Comparison of ENCODE assay signal across 17 cellular contexts in the genomic region with DNA sequence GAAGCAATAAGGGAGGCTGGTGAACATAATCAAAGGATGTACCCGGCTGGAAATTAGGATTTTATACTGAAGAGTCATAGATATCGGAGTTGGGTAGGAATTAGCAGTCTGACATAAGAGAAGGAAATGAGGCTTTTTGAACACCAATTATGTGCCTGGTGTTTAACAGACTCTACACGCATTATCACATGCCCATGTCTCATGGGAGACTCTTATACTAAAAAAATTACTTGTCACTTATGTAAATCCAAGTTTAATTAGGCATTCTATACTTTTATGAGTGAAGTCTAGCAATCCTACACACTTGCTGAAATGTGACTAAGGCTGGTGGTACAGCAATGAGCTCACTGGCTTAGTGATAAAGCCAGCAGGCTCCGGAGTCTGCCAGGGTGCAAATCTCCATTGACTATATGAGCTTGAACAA.
"Had no signal": no experiment of that assay in that cellular context is flagged by ENCODE, and none has a peak within 500 bp of the region (broad histone marks: within the 10 kb centered on the region; RNA-seq: fewer than 3 reads in every experiment).

No MANE protein-coding gene starts in this region.

- H3K9me3 ChIP-seq: lower lobe of right lung, mucosa of descending colon, right lobe of liver, transverse colon had no signal

- H3K4me1 ChIP-seq: lower lobe of right lung, right lobe of liver, transverse colon had no signal

- H3K36me3 ChIP-seq: lower lobe of right lung, right lobe of liver, transverse colon had no signal

- H3K4me3 Mint-ChIP-seq: activated CD4-positive, alpha-beta memory T cell treated with anti-CD3 and anti-CD28 coated beads, Interleukin-2, amount 10 ng/mL, durations not matched to agents 7 days and 5 days; natural killer cell treated with Interleukin-12 subunit alpha and Interleukin-12 subunit beta and Interleukin-15 and Interleukin-18, amount 100 ng/mL, for 72 hours; stimulated activated naive B cell treated with anti-CD40 and anti-IgM and Interleukin-4, amounts not matched to agents 10 μg/mL and 1 μg/mL and 100 μg/mL, for 72 hours had no signal

- H3K27ac ChIP-seq: epithelial cell of prostate, lower lobe of right lung, right lobe of liver, transverse colon had no signal

- H3K27me3 Mint-ChIP-seq: activated CD4-positive, alpha-beta memory T cell treated with anti-CD3 and anti-CD28 coated beads, Interleukin-2, amount 10 ng/mL, durations not matched to agents 7 days and 5 days had no signal

- H3K9me3 Mint-ChIP-seq: activated CD4-positive, alpha-beta memory T cell treated with anti-CD3 and anti-CD28 coated beads, Interleukin-2, amount 10 ng/mL, durations not matched to agents 7 days and 5 days; natural killer cell treated with Interleukin-12 subunit alpha and Interleukin-12 subunit beta and Interleukin-15 and Interleukin-18, amount 100 ng/mL, for 72 hours had no signal

- ATAC-seq: lower lobe of right lung; mucosa of descending colon; natural killer cell treated with Interleukin-12 subunit alpha and Interleukin-12 subunit beta and Interleukin-15 and Interleukin-18, amount 100 ng/mL, for 72 hours; right lobe of liver; stimulated activated naive B cell treated with anti-CD40 and anti-IgM and Interleukin-4, amounts not matched to agents 10 μg/mL and 1 μg/mL and 100 μg/mL, for 72 hours had no signal

- H3K27me3 ChIP-seq: right lobe of liver, transverse colon had no signal

- H3K36me3 Mint-ChIP-seq: natural killer cell treated with Interleukin-12 subunit alpha and Interleukin-12 subunit beta and Interleukin-15 and Interleukin-18, amount 100 ng/mL, for 72 hours; stimulated activated naive B cell treated with anti-CD40 and anti-IgM and Interleukin-4, amounts not matched to agents 10 μg/mL and 1 μg/mL and 100 μg/mL, for 72 hours had no signal

- DNase-seq: activated CD4-positive, alpha-beta memory T cell treated with anti-CD3 and anti-CD28 coated beads, Interleukin-2, amount 10 ng/mL, durations not matched to agents 7 days and 5 days; activated CD4-positive, alpha-beta T cell treated with anti-CD3 and anti-CD28 coated beads for 1 hour; activated naive CD4-positive, alpha-beta T cell; cortex of kidney; effector memory CD4-positive, alpha-beta T cell; hippocampal formation; left cardiac atrium; lower lobe of right lung; mucosa of descending colon; occipital lobe; right lobe of liver; stimulated activated CD4-positive, alpha-beta T cell treated with anti-CD3 and anti-CD28 coated beads, Interleukin-2, amount 100 ng/mL, for 24 hours; stimulated activated naive B cell treated with anti-CD40 and anti-IgM and Interleukin-4, amounts not matched to agents 10 μg/mL and 1 μg/mL and 100 μg/mL, for 72 hours; transverse colon had no signal

- H3K4me1 Mint-ChIP-seq: activated CD4-positive, alpha-beta memory T cell treated with anti-CD3 and anti-CD28 coated beads, Interleukin-2, amount 10 ng/mL, durations not matched to agents 7 days and 5 days; stimulated activated naive B cell treated with anti-CD40 and anti-IgM and Interleukin-4, amounts not matched to agents 10 μg/mL and 1 μg/mL and 100 μg/mL, for 72 hours had no signal

- H3K4me3 ChIP-seq: lower lobe of right lung, mucosa of descending colon, right lobe of liver, transverse colon had no signal

- H3K27ac Mint-ChIP-seq: activated CD4-positive, alpha-beta memory T cell treated with anti-CD3 and anti-CD28 coated beads, Interleukin-2, amount 10 ng/mL, durations not matched to agents 7 days and 5 days; natural killer cell treated with Interleukin-12 subunit alpha and Interleukin-12 subunit beta and Interleukin-15 and Interleukin-18, amount 100 ng/mL, for 72 hours; progenitor cell of endocrine pancreas; stimulated activated naive B cell treated with anti-CD40 and anti-IgM and Interleukin-4, amounts not matched to agents 10 μg/mL and 1 μg/mL and 100 μg/mL, for 72 hours had no signal
